In genomic region chr4:140839396-140839795, GRCh38 we compare ENCODE assay signal across 17 cellular contexts.
"Had no signal": no experiment of that assay in that cellular context is flagged by ENCODE, and none has a peak within 500 bp of the region (broad histone marks: within the 10 kb centered on the region; RNA-seq: fewer than 3 reads in every experiment).

No MANE protein-coding gene starts in this region.

- DNase-seq: activated CD4-positive, alpha-beta T cell treated with anti-CD3 and anti-CD28 coated beads, Interleukin-2, amount 10 ng/mL, durations not matched to agents 7 days and 5 days; activated CD8-positive, alpha-beta memory T cell treated with anti-CD3 and anti-CD28 coated beads, Interleukin-2, amount 50 U/mL, for 48 hours; activated gamma-delta T cell treated with Interleukin-2 at 50 U/mL for 16 hours; activated T-cell treated with anti-CD3 and anti-CD28 coated beads, Interleukin-2, amount 50 U/mL, for 72 hours; amygdala; body of pancreas; caudate nucleus; colonic mucosa; foreskin fibroblast; left colon; nephron progenitor cell; SJCRH30; stimulated activated CD4-positive, alpha-beta T cell treated with anti-CD3 and anti-CD28 coated beads, Interleukin-15, amount 100 ng/mL, for 24 hours; stimulated activated CD4-positive, alpha-beta T cell treated with anti-CD3 and anti-CD28 coated beads, Interleukin-4, amount 100 ng/mL, for 1 hour; stimulated activated naive CD8-positive, alpha-beta T cell treated with anti-CD3 and anti-CD28 coated beads, Interleukin-15, Interleukin-2, amounts not matched to agents 100 U/mL and 50 U/mL, for 24 hours; transverse colon had no signal

- ATAC-seq: activated T-cell treated with anti-CD3 and anti-CD28 coated beads, Interleukin-2, amount 50 U/mL, for 72 hours; body of pancreas; left colon; stimulated activated naive CD8-positive, alpha-beta T cell treated with anti-CD3 and anti-CD28 coated beads, Interleukin-15, Interleukin-2, amounts not matched to agents 100 U/mL and 50 U/mL, for 24 hours had no signal

- H3K27ac Mint-ChIP-seq: activated CD4-positive, alpha-beta T cell treated with anti-CD3 and anti-CD28 coated beads, Interleukin-2, amount 10 ng/mL, durations not matched to agents 7 days and 5 days; activated naive CD8-positive, alpha-beta T cell; activated T-cell treated with anti-CD3 and anti-CD28 coated beads, Interleukin-2, amount 50 U/mL, for 72 hours; nephron progenitor cell had no signal

- H3K9me3 ChIP-seq: body of pancreas, colonic mucosa, SJCRH30, transverse colon had no signal

- H3K36me3 ChIP-seq: colonic mucosa, SJCRH30, transverse colon had no signal

- H3K27ac ChIP-seq: body of pancreas, colonic mucosa, SJCRH30 had no signal

- H3K27me3 ChIP-seq: body of pancreas, colonic mucosa, SJCRH30, transverse colon had no signal

- H3K36me3 Mint-ChIP-seq: activated naive CD8-positive, alpha-beta T cell had no signal

- H3K4me3 ChIP-seq: body of pancreas, colonic mucosa, SJCRH30, transverse colon had no signal

- H3K4me1 Mint-ChIP-seq: activated CD4-positive, alpha-beta T cell treated with anti-CD3 and anti-CD28 coated beads, Interleukin-2, amount 10 ng/mL, durations not matched to agents 7 days and 5 days had no signal

- H3K4me3 Mint-ChIP-seq: activated CD4-positive, alpha-beta T cell treated with anti-CD3 and anti-CD28 coated beads, Interleukin-2, amount 10 ng/mL, durations not matched to agents 7 days and 5 days; activated naive CD8-positive, alpha-beta T cell; activated T-cell treated with anti-CD3 and anti-CD28 coated beads, Interleukin-2, amount 50 U/mL, for 72 hours; nephron progenitor cell had no signal

- H3K9me3 Mint-ChIP-seq: activated CD4-positive, alpha-beta T cell treated with anti-CD3 and anti-CD28 coated beads, Interleukin-2, amount 10 ng/mL, durations not matched to agents 7 days and 5 days; activated T-cell treated with anti-CD3 and anti-CD28 coated beads, Interleukin-2, amount 50 U/mL, for 72 hours had no signal

- H3K4me1 ChIP-seq: body of pancreas, colonic mucosa, SJCRH30 had no signal
